1 cellular context compared by ENCODE assay signal in genomic region chr11:64887757-64888405, GRCh38.
TF ChIP-seq lines count a peak whose summit lies in the region.

No MANE protein-coding gene starts in this region.

TF ChIP-seq in K562, 482 proteins besides CTCF, POLR2A, EP300 and RAD21 (continued from another document and continues in another):
- TF ChIP-seq ZNF212 (CRISPR knock-in tag; IDR thresholded peaks at IDR 0.05) (no peak), KLF6 (CRISPR knock-in tag; IDR thresholded peaks at IDR 0.05; ENCODE audit: borderline replicate concordance) (no peak), ERF (CRISPR knock-in tag; IDR thresholded peaks at IDR 0.05) (no peak), ZNF184 (CRISPR knock-in tag; IDR thresholded peaks at IDR 0.05) (no peak), TCF15 (CRISPR knock-in tag; IDR thresholded peaks at IDR 0.05) (no peak), ZNF75A (CRISPR knock-in tag; IDR thresholded peaks at IDR 0.05) (no peak), ZNF124 (CRISPR knock-in tag; IDR thresholded peaks at IDR 0.05) (no peak), STAT5B (CRISPR knock-in tag; IDR thresholded peaks at IDR 0.05) (no peak), ZC3H11A (IDR thresholded peaks at IDR 0.05; ENCODE audit: low read depth, low read length) (no peak), CHD4 (IDR thresholded peaks at IDR 0.05; ENCODE audit: insufficient read depth, insufficient replicate concordance, low read depth, low read length, poor library complexity, severe bottlenecking) (no peak), GTF2F1 (IDR thresholded peaks at IDR 0.05; ENCODE audit: low read depth, low read length) (no peak), CBFA2T3 (IDR thresholded peaks at IDR 0.05) (no peak; the same call in 1 of the 2 replicates), TRIM28 (IDR thresholded peaks at IDR 0.05) (no peak), RFX5 (IDR thresholded peaks at IDR 0.05; ENCODE audit: low read depth, low read length) (no peak), DEAF1 (CRISPR knock-in tag; IDR thresholded peaks at IDR 0.05) (no peak), TEAD4 (IDR thresholded peaks at IDR 0.05; ENCODE audit: low read length) (no peak), TEAD4 (CRISPR knock-in tag; IDR thresholded peaks at IDR 0.05; ENCODE audit: borderline replicate concordance) (no peak), ETV1 (tag; conservative IDR thresholded peaks at IDR 0.05; ENCODE audit: low read depth) (0 out of 2 replicates have a peak, but pooled peaks have one; percentile 35), CREBBP (IDR thresholded peaks at IDR 0.05; ENCODE audit: low read depth, low read length) (no peak), ELK3 (CRISPR knock-in tag; IDR thresholded peaks at IDR 0.05) (no peak), ZNF583 (CRISPR knock-in tag; IDR thresholded peaks at IDR 0.05) (no peak), BRD4 (IDR thresholded peaks at IDR 0.05) (no peak), FOXP4 (CRISPR knock-in tag; IDR thresholded peaks at IDR 0.05; ENCODE audit: borderline replicate concordance) (0 out of 2 replicates have a peak, but pooled peaks have one; percentile 14), PKNOX1 (IDR thresholded peaks at IDR 0.05) (no peak; the same call in 1 of the 2 replicates), HNRNPH1 (optimal IDR thresholded peaks at IDR 0.05; ENCODE audit: low read depth, low read length) (no peak), CBX3 (IDR thresholded peaks at IDR 0.05; ENCODE audit: borderline replicate concordance in 1 of 2, low read length in 2 of 2) (no peak), PCBP2 (IDR thresholded peaks at IDR 0.05; ENCODE audit: low read depth, low read length, poor library complexity, severe bottlenecking) (no peak), RBBP5 (IDR thresholded peaks at IDR 0.05; ENCODE audit: borderline replicate concordance, insufficient read depth, low read length, poor library complexity, severe bottlenecking) (peak; percentile 52), FOXA3 (CRISPR knock-in tag; conservative IDR thresholded peaks at IDR 0.05 in 1 of 2, IDR thresholded peaks at IDR 0.05 in 1 of 2) (no peak), JUN (IDR thresholded peaks at IDR 0.05; ENCODE audit: borderline replicate concordance, low read depth, low read length) (no peak), JUN (CRISPR knock-in tag; IDR thresholded peaks at IDR 0.05; ENCODE audit: borderline replicate concordance) (no peak), ZNF445 (CRISPR knock-in tag; IDR thresholded peaks at IDR 0.05; ENCODE audit: low read depth) (no peak), ZNF592 (IDR thresholded peaks at IDR 0.05) (peak; percentile 58; the same call in 1 of the 2 replicates), ZKSCAN3 (CRISPR knock-in tag; IDR thresholded peaks at IDR 0.05) (no peak), ZNF668 (CRISPR knock-in tag; IDR thresholded peaks at IDR 0.05) (no peak), THRAP3 (IDR thresholded peaks at IDR 0.05; ENCODE audit: borderline replicate concordance) (no peak), TSC22D4 (tag; IDR thresholded peaks at IDR 0.05) (no peak), HMG20B (CRISPR knock-in tag; IDR thresholded peaks at IDR 0.05) (no peak), ZFPM2 (CRISPR knock-in tag; IDR thresholded peaks at IDR 0.05) (no peak), SIN3B (IDR thresholded peaks at IDR 0.05; ENCODE audit: low read depth) (no peak), ZBTB12 (CRISPR knock-in tag; IDR thresholded peaks at IDR 0.05) (no peak), TRIM24 (IDR thresholded peaks at IDR 0.05) (no peak), NR2C1 (IDR thresholded peaks at IDR 0.05) (no peak), NR2C1 (tag; IDR thresholded peaks at IDR 0.05) (no peak), TCF7L2 (IDR thresholded peaks at IDR 0.05; ENCODE audit: low read depth, low read length) (no peak), LARP7 (IDR thresholded peaks at IDR 0.05) (no peak), WHSC1 (IDR thresholded peaks at IDR 0.05; ENCODE audit: low read length) (no peak), CBX8 (IDR thresholded peaks at IDR 0.05; ENCODE audit: borderline replicate concordance, extremely low read depth, low read depth, low read length, poor library complexity, severe bottlenecking) (no peak), ZMIZ1 (IDR thresholded peaks at IDR 0.05; ENCODE audit: low read depth in 2 of 2, low read length in 2 of 2) (0 out of 4 replicates have a peak, but pooled peaks of 1 of the 2 experiments have one; percentile 5), ARID1B (IDR thresholded peaks at IDR 0.05) (peak; percentile 49), MYC (IDR thresholded peaks at IDR 0.05; ENCODE audit: low read depth, low read length) (peak; percentile 47; the same call in 1 of the 2 replicates), MYC (CRISPR knock-in tag; IDR thresholded peaks at IDR 0.05; ENCODE audit: borderline replicate concordance, low read depth) (peak; percentile 61; the same call in 1 of the 2 replicates), RBM17 (IDR thresholded peaks at IDR 0.05; ENCODE audit: borderline replicate concordance, low read depth, low read length) (no peak), ETS2 (tag; IDR thresholded peaks at IDR 0.05; ENCODE audit: borderline replicate concordance, poor library complexity, severe bottlenecking) (no peak), SLC30A9 (CRISPR knock-in tag; IDR thresholded peaks at IDR 0.05) (no peak), CBFA2T2 (conservative IDR thresholded peaks at IDR 0.05) (0 out of 2 replicates have a peak, but pooled peaks have one; percentile 7), DPF2 (IDR thresholded peaks at IDR 0.05) (peak; percentile 25; the same call in 1 of the 2 replicates), E2F3 (CRISPR knock-in tag; IDR thresholded peaks at IDR 0.05) (no peak), PURB (CRISPR knock-in tag; IDR thresholded peaks at IDR 0.05; ENCODE audit: low read depth) (no peak)
